In the genomic region with DNA sequence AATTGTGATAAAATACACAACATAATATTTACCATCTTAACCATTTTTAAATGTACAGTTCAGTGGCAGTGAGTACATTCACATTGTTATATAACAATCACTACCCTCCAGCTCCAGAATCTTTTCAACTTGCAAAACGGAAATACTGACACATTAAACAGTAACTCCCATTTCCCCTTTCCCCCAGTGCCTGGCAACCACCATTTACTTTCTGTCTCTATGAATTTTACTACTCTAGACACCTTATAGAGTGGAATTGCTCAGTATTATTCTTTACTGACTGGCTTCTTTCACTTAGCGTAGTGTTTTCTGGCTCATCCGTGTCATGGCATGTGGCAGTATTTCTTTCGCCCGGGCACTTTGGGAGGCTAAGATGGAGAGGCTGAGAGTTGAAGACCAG, we compare ENCODE assay signal across 12 cellular contexts. TPM values are rescaled to one million over a fixed set of nuclear protein-coding genes. Genes with fewer than 3 reads are reported as not detected.
A peak's percentile ranks its signal among the peaks of the same experiment; 100 is the strongest.
DNase-seq lines count a peak whose midpoint lies in the region; ATAC-seq and TF ChIP-seq lines count a peak whose summit lies in the region.
"Had no signal": no experiment of that assay in that cellular context is flagged by ENCODE, and none has a peak within 500 bp of the region (broad histone marks: within the 10 kb centered on the region; RNA-seq: fewer than 3 reads in every experiment).

No MANE protein-coding gene starts in this region.

- H3K79me2 ChIP-seq in OCI-LY3 (ENCODE audit: low read length) = no peaks in the 10 kb centered on the region

- H2AFZ ChIP-seq in OCI-LY3 (ENCODE audit: low read depth, low read length) = no peak overlapping the region

- H3K4me1 ChIP-seq in BLaER1 (peaks cover 11% of the 10 kb centered on the region; the same call in 1 of the 2 replicates), OCI-LY3 (ENCODE audit: low read length) (peaks cover 32% of the 10 kb centered on the region)

- H3K9me3 ChIP-seq in BLaER1 = no peaks in the 10 kb centered on the region
- no peaks in the 10 kb centered on the region for H3K9me3 ChIP-seq in OCI-LY3 (ENCODE audit: insufficient read depth, low read length)
- H3K9me3 ChIP-seq: SJSA1 had no signal

- H3K36me3 ChIP-seq in BLaER1 = peaks cover 22% of the 10 kb centered on the region
- peaks cover 2% of the 10 kb centered on the region for H3K36me3 ChIP-seq in OCI-LY3 (replicated peaks; ENCODE audit: low read depth, low read length)

- TF ChIP-seq CTCF in OCI-LY3 (IDR thresholded peaks at IDR 0.05; ENCODE audit: low read depth, low read length) (no peak), dorsolateral prefrontal cortex (IDR thresholded peaks at IDR 0.05 in 54 of 56, conservative IDR thresholded peaks at IDR 0.05 in 2 of 56; ENCODE audit: low read depth in 1 of 56, partially characterized antibody in 56 of 56) (no peak)

- H3K4me3 ChIP-seq in BLaER1 = no peak overlapping the region
- H3K4me3 ChIP-seq in OCI-LY3 (ENCODE audit: low read length) = peak overlapping the region; percentile 45; the same call in 1 of the 2 replicates
- no peak overlapping the region for H3K4me3 ChIP-seq in dorsolateral prefrontal cortex
- H3K4me3 ChIP-seq: SJSA1 had no signal

- H3K27ac ChIP-seq in BLaER1 = no peak overlapping the region
- no peak overlapping the region for H3K27ac ChIP-seq in OCI-LY3 (ENCODE audit: low read length)
- H3K27ac ChIP-seq in dorsolateral prefrontal cortex = no peak overlapping the region
- H3K27ac ChIP-seq: SJSA1 had no signal

- intact Hi-C loops in dorsolateral prefrontal cortex (cut with DNase I) = no loop called here

- peak overlapping the region; percentile 9; the same call in 1 of the 2 replicates for H3K4me2 ChIP-seq in BLaER1
- H3K4me2 ChIP-seq in OCI-LY3 (ENCODE audit: low read length) = peak overlapping the region; percentile 58

- no peak overlapping the region for H3K9ac ChIP-seq in BLaER1
- H3K9ac ChIP-seq in OCI-LY3 (ENCODE audit: low read length) = no peak overlapping the region

- H3K27me3 ChIP-seq in BLaER1 (no peaks in the 10 kb centered on the region), OCI-LY3 (ENCODE audit: low read depth, low read length) (no peaks in the 10 kb centered on the region), dorsolateral prefrontal cortex (no peaks in the 10 kb centered on the region)
- H3K27me3 ChIP-seq: SJSA1 had no signal

- ATAC-seq in GM18907 (IDR thresholded peaks at IDR 0.05; ENCODE audit: unreplicated experiment) (peak; percentile 73), HG02981 (IDR thresholded peaks at IDR 0.05; ENCODE audit: unreplicated experiment) (peak; percentile 77)

- H4K20me1 ChIP-seq in BLaER1 = no peaks in the 10 kb centered on the region
- no peaks in the 10 kb centered on the region for H4K20me1 ChIP-seq in OCI-LY3 (ENCODE audit: insufficient read depth, low read length)

- DNase-seq in NCI-H526 treated with DMSO at 0.1 percent for 48 hours (lab: John Stamatoyannopoulos, UW) (no peak), dorsolateral prefrontal cortex (no peak), SHP77 (lab: John Stamatoyannopoulos, UW) (no peak), NCI-H1436 (lab: John Stamatoyannopoulos, UW) (no peak)
- DNase-seq: COR-L47, NCI-H1105, right cardiac atrium had no signal

RNA-seq across cellular contexts. Expression of a gene that starts 32.6 kb away (rescaled TPM):
- 10 to 100 TPM; 16.7 to 41.9 (median 31.2) TPM for total RNA-seq in dorsolateral prefrontal cortex

RNA-seq across cellular contexts. Expression of a gene that starts 32.9 kb away (rescaled TPM):
- total RNA-seq in dorsolateral prefrontal cortex = 10 to 100 TPM in 3 of 120 experiments, 1 to 10 TPM in 117; 1.1 to 11.4 (median 5.8) TPM
